ENCODE assay signal across 18 cellular contexts in the genomic region with DNA sequence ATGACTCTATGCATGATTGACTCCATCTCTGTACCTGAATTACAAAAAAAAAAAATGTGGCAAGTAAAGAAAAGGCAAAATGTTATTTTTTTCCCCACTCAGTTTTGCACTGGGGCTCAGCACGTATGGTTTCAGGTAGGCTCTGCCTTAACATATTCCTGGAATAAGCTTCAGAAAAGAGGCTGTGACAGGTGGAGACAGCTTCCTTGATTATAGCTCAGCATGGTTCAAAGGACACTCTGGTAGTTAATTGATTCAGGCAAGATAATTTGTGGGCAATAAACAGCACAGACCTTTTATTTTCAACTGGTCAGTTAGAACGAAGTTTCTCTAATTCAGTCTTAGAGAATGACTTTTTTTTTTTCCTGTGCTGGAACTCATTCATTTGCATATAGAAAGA.
DNase-seq lines count a peak whose midpoint lies in the region; ATAC-seq lines count a peak whose summit lies in the region.
"Had no signal": no experiment of that assay in that cellular context is flagged by ENCODE, and none has a peak within 500 bp of the region (broad histone marks: within the 10 kb centered on the region; RNA-seq: fewer than 3 reads in every experiment).

No MANE protein-coding gene starts in this region.

- H3K36me3 Mint-ChIP-seq in activated naive CD4-positive, alpha-beta T cell treated with anti-CD3 and anti-CD28 coated beads, Interleukin-2, amount 50 U/mL, for 72 hours, result peaks cover 0 to 4% of the 10 kb centered on the region in 2 donors
- H3K36me3 Mint-ChIP-seq: CD8-positive, alpha-beta T cell had no signal

- DNase-seq in G401 (ENCODE audit: low spot score) (peak; percentile 63), NCI-H69 (lab: John Stamatoyannopoulos, UW) (peak; percentile 72), cerebellar cortex (ENCODE audit: low spot score) (peak; percentile 58), left kidney (ENCODE audit: low read depth, low spot score) (peak; percentile 15), SKM-1 treated with dmso at 0.1 percent for 144 hours (lab: John Stamatoyannopoulos, UW; ENCODE audit: unreplicated experiment) (no peak)
- DNase-seq in activated naive CD4-positive, alpha-beta T cell treated with anti-CD3 and anti-CD28 coated beads, Interleukin-2, amount 50 U/mL, for 72 hours (ENCODE audit: low spot score in 2 of 2), result no peak
- DNase-seq in activated CD4-positive, alpha-beta T cell treated with anti-CD3 and anti-CD28 coated beads for 1 hour, result no peak
- DNase-seq: AML-193; Caco-2; Calu3; CD4-positive, alpha-beta T cell; CD8-positive, alpha-beta T cell; DMS79 treated with DMSO at 0.1 percent for 48 hours; GDM1 had no signal

- peaks cover 16 to 19% of the 10 kb centered on the region in 2 donors for H3K9me3 Mint-ChIP-seq in activated naive CD4-positive, alpha-beta T cell treated with anti-CD3 and anti-CD28 coated beads, Interleukin-2, amount 50 U/mL, for 72 hours

- no peak overlapping the region for H3K27ac Mint-ChIP-seq in activated naive CD4-positive, alpha-beta T cell treated with anti-CD3 and anti-CD28 coated beads, Interleukin-2, amount 50 U/mL, for 72 hours
- H3K27ac Mint-ChIP-seq: B cell; CD4-positive, alpha-beta T cell; CD8-positive, alpha-beta T cell had no signal

- in situ Hi-C loops in G401 (cut with HindIII; ENCODE audit: low sequenced_read_pairs), result no loop called here

- no peak for ATAC-seq in activated naive CD4-positive, alpha-beta T cell treated with anti-CD3 and anti-CD28 coated beads, Interleukin-2, amount 50 U/mL, for 72 hours
- ATAC-seq in GM18498 (IDR thresholded peaks at IDR 0.05; ENCODE audit: unreplicated experiment), result no peak
- ATAC-seq: A549; CD8-positive, alpha-beta T cell; GM12878 had no signal

Comparison
In these comparisons a context has a peak if more than half of its experiments do, and no peak if none do; other contexts are left out.
1. DNase-seq: peak in G401 (single experiment), NCI-H69 (single experiment), cerebellar cortex (single experiment) and left kidney (single experiment); none in activated naive CD4-positive, alpha-beta T cell treated with anti-CD3 and anti-CD28 coated beads, Interleukin-2, amount 50 U/mL, for 72 hours (0 of 2), activated CD4-positive, alpha-beta T cell treated with anti-CD3 and anti-CD28 coated beads for 1 hour (single experiment) and SKM-1 treated with dmso at 0.1 percent for 144 hours (single experiment).